In genomic region chr14:24077086-24077485, GRCh38 we compare ENCODE assay signal across 1 cellular context.
TF ChIP-seq lines count a peak whose summit lies in the region.

No MANE protein-coding gene starts in this region.

TF ChIP-seq in HepG2, 621 proteins besides CTCF, POLR2A, EP300 and RAD21:
- TF ChIP-seq AHR (CRISPR knock-in tag; IDR thresholded peaks at IDR 0.05) (no peak), ZSCAN20 (CRISPR knock-in tag; IDR thresholded peaks at IDR 0.05; ENCODE audit: borderline replicate concordance) (no peak), HES4 (CRISPR knock-in tag; IDR thresholded peaks at IDR 0.05; ENCODE audit: borderline replicate concordance) (0 out of 2 replicates have a peak, but pooled peaks have one; percentile 6), ZNF333 (CRISPR knock-in tag; IDR thresholded peaks at IDR 0.05; ENCODE audit: borderline replicate concordance) (no peak), TP53 (CRISPR knock-in tag; conservative IDR thresholded peaks at IDR 0.05) (no peak), MBD4 (IDR thresholded peaks at IDR 0.05; ENCODE audit: borderline replicate concordance, low read length) (no peak), TCF7 (IDR thresholded peaks at IDR 0.05; ENCODE audit: low read depth) (no peak), ZNF362 (CRISPR knock-in tag; IDR thresholded peaks at IDR 0.05; ENCODE audit: borderline replicate concordance) (no peak), ZC3H4 (CRISPR knock-in tag; IDR thresholded peaks at IDR 0.05; ENCODE audit: borderline replicate concordance) (no peak), ZBTB46 (CRISPR knock-in tag; IDR thresholded peaks at IDR 0.05; ENCODE audit: borderline replicate concordance) (no peak), GMEB2 (CRISPR knock-in tag; IDR thresholded peaks at IDR 0.05; ENCODE audit: low read depth) (no peak), MEIS1 (CRISPR knock-in tag; IDR thresholded peaks at IDR 0.05; ENCODE audit: borderline replicate concordance) (no peak), ZNF160 (CRISPR knock-in tag; IDR thresholded peaks at IDR 0.05) (no peak), HMGA1 (CRISPR knock-in tag; conservative IDR thresholded peaks at IDR 0.05) (no peak), ATRX (CRISPR knock-in tag; IDR thresholded peaks at IDR 0.05; ENCODE audit: borderline replicate concordance) (no peak), ZNF414 (CRISPR knock-in tag; IDR thresholded peaks at IDR 0.05) (no peak), NR0B2 (CRISPR knock-in tag; IDR thresholded peaks at IDR 0.05) (no peak), THRA (CRISPR knock-in tag; IDR thresholded peaks at IDR 0.05; ENCODE audit: borderline replicate concordance) (no peak), ZNF776 (CRISPR knock-in tag; IDR thresholded peaks at IDR 0.05) (0 out of 2 replicates have a peak, but pooled peaks have one; percentile 19), SKIL (CRISPR knock-in tag; IDR thresholded peaks at IDR 0.05; ENCODE audit: borderline replicate concordance) (no peak), SSRP1 (CRISPR knock-in tag; IDR thresholded peaks at IDR 0.05) (no peak), ZNF101 (CRISPR knock-in tag; IDR thresholded peaks at IDR 0.05; ENCODE audit: borderline replicate concordance, low read depth) (no peak), TBX3 (IDR thresholded peaks at IDR 0.05; ENCODE audit: borderline replicate concordance) (no peak), ZNF331 (CRISPR knock-in tag; IDR thresholded peaks at IDR 0.05) (no peak), ZFP36L1 (CRISPR knock-in tag; IDR thresholded peaks at IDR 0.05) (no peak), ZNF143 (CRISPR knock-in tag; IDR thresholded peaks at IDR 0.05) (no peak), PLRG1 (conservative IDR thresholded peaks at IDR 0.05) (no peak), ZNF720 (CRISPR knock-in tag; IDR thresholded peaks at IDR 0.05) (no peak), FOXP4 (CRISPR knock-in tag; IDR thresholded peaks at IDR 0.05) (no peak), ZNF549 (CRISPR knock-in tag; IDR thresholded peaks at IDR 0.05) (no peak), ZNF260 (CRISPR knock-in tag; IDR thresholded peaks at IDR 0.05; ENCODE audit: borderline replicate concordance, low read depth) (no peak), ARNT2 (CRISPR knock-in tag; IDR thresholded peaks at IDR 0.05; ENCODE audit: low read depth) (no peak), ZNF235 (CRISPR knock-in tag; IDR thresholded peaks at IDR 0.05; ENCODE audit: borderline replicate concordance) (peak; percentile 64; the same call in 1 of the 2 replicates), CENPT (CRISPR knock-in tag; IDR thresholded peaks at IDR 0.05; ENCODE audit: low read depth) (0 out of 2 replicates have a peak, but pooled peaks have one; percentile 45), FOXJ3 (CRISPR knock-in tag; IDR thresholded peaks at IDR 0.05; ENCODE audit: borderline replicate concordance) (no peak), DNMT3B (CRISPR knock-in tag; conservative IDR thresholded peaks at IDR 0.05) (no peak), ZNF607 (CRISPR knock-in tag; IDR thresholded peaks at IDR 0.05; ENCODE audit: borderline replicate concordance) (no peak), HBP1 (CRISPR knock-in tag; IDR thresholded peaks at IDR 0.05; ENCODE audit: low read depth) (no peak), ZNF44 (CRISPR knock-in tag; IDR thresholded peaks at IDR 0.05) (no peak), U2AF2 (IDR thresholded peaks at IDR 0.05; ENCODE audit: low read depth, low read length) (no peak), REXO4 (CRISPR knock-in tag; IDR thresholded peaks at IDR 0.05; ENCODE audit: borderline replicate concordance) (no peak), RNF2 (conservative IDR thresholded peaks at IDR 0.05; ENCODE audit: low read depth) (0 out of 2 replicates have a peak, but pooled peaks have one; percentile 38), E2F2 (CRISPR knock-in tag; IDR thresholded peaks at IDR 0.05; ENCODE audit: borderline replicate concordance) (no peak), ZNF879 (CRISPR knock-in tag; IDR thresholded peaks at IDR 0.05) (no peak)
